In the genomic region with DNA sequence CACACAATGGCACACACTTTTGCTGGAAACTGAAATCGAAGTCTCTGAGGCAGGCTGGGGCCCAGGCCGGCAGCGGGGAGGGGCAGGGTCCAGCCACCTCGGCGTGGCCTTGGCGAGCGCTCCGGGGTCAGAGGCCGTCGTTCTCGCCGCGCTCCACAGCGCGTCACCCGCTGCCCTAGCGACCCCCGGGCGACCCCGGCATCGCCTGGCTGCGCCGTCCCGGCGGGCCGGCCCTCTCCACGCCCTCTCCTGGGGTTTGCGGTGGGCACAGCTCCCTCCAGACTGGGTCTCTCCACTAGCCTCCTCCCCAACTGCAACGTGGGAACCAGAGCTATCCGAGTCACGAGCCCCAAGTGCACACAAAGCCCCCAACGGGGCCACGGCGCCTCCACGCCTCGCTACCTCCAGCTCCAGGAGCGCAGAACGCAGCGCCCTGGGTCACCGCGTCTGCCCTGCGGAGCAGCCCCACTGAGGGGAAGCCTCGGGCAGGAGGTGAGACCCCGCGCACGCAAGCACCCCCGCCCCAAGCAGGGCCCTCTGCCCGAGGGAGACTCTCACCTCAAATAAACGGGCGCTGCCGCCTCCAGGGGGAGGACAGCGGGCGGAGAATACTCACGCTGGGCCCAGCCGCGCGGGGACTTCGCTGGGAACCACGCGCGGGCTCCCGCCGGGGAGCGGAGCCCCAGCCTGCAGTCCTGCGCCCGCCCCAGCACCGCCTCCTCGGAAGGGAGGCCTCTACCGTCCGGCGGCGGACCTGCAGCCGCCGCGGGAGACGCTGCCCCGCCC, we compare ENCODE assay signal across 1 cellular context.
TF ChIP-seq lines count a peak whose summit lies in the region.

No MANE protein-coding gene starts in this region.

TF ChIP-seq in HepG2, 621 proteins besides CTCF, POLR2A, EP300 and RAD21 (continued from another document and continues in another):
- TF ChIP-seq, protein P1, sequence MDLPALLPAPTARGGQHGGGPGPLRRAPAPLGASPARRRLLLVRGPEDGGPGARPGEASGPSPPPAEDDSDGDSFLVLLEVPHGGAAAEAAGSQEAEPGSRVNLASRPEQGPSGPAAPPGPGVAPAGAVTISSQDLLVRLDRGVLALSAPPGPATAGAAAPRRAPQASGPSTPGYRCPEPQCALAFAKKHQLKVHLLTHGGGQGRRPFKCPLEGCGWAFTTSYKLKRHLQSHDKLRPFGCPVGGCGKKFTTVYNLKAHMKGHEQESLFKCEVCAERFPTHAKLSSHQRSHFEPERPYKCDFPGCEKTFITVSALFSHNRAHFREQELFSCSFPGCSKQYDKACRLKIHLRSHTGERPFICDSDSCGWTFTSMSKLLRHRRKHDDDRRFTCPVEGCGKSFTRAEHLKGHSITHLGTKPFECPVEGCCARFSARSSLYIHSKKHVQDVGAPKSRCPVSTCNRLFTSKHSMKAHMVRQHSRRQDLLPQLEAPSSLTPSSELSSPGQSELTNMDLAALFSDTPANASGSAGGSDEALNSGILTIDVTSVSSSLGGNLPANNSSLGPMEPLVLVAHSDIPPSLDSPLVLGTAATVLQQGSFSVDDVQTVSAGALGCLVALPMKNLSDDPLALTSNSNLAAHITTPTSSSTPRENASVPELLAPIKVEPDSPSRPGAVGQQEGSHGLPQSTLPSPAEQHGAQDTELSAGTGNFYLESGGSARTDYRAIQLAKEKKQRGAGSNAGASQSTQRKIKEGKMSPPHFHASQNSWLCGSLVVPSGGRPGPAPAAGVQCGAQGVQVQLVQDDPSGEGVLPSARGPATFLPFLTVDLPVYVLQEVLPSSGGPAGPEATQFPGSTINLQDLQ (CRISPR knock-in tag; IDR thresholded peaks at IDR 0.05): no peak
- TF ChIP-seq, protein P2, sequence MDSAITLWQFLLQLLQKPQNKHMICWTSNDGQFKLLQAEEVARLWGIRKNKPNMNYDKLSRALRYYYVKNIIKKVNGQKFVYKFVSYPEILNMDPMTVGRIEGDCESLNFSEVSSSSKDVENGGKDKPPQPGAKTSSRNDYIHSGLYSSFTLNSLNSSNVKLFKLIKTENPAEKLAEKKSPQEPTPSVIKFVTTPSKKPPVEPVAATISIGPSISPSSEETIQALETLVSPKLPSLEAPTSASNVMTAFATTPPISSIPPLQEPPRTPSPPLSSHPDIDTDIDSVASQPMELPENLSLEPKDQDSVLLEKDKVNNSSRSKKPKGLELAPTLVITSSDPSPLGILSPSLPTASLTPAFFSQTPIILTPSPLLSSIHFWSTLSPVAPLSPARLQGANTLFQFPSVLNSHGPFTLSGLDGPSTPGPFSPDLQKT (CRISPR knock-in tag; IDR thresholded peaks at IDR 0.05; ENCODE audit: borderline replicate concordance): no peak
- TF ChIP-seq FOXA3 (CRISPR knock-in tag; IDR thresholded peaks at IDR 0.05) (no peak; the same call in 1 of the 2 replicates), ZNF501 (CRISPR knock-in tag; IDR thresholded peaks at IDR 0.05) (peak; percentile 66; the same call in 1 of the 2 replicates), SMAD1 (CRISPR knock-in tag; IDR thresholded peaks at IDR 0.05; ENCODE audit: borderline replicate concordance, low read depth) (no peak), REL (CRISPR knock-in tag; conservative IDR thresholded peaks at IDR 0.05) (no peak), POLR2AphosphoS5 (IDR thresholded peaks at IDR 0.05; ENCODE audit: low read depth, low read length) (peak; percentile 50; the same call in 1 of the 2 replicates), SSRP1 (CRISPR knock-in tag; IDR thresholded peaks at IDR 0.05) (no peak), PPARG (CRISPR knock-in tag; conservative IDR thresholded peaks at IDR 0.05) (no peak), KLF15 (CRISPR knock-in tag; IDR thresholded peaks at IDR 0.05; ENCODE audit: borderline replicate concordance) (no peak), KAT2B (IDR thresholded peaks at IDR 0.05; ENCODE audit: borderline replicate concordance, low read depth, low read length) (no peak), RARG (CRISPR knock-in tag; IDR thresholded peaks at IDR 0.05; ENCODE audit: low read depth) (no peak), NR2F6 (IDR thresholded peaks at IDR 0.05) (peak; percentile 31; the same call in 1 of the 2 replicates), NR2F6 (CRISPR knock-in tag; IDR thresholded peaks at IDR 0.05) (peak; percentile 67), JUNB (CRISPR knock-in tag; IDR thresholded peaks at IDR 0.05; ENCODE audit: borderline replicate concordance) (no peak), NFYC (CRISPR knock-in tag; IDR thresholded peaks at IDR 0.05) (no peak), FOSL2 (CRISPR knock-in tag; IDR thresholded peaks at IDR 0.05) (no peak), ZNF264 (CRISPR knock-in tag; IDR thresholded peaks at IDR 0.05) (no peak), ZMAT3 (CRISPR knock-in tag; conservative IDR thresholded peaks at IDR 0.05) (peak; percentile 73; the same call in 1 of the 2 replicates), ZNF569 (CRISPR knock-in tag; IDR thresholded peaks at IDR 0.05; ENCODE audit: borderline replicate concordance) (no peak), TARDBP (CRISPR knock-in tag; IDR thresholded peaks at IDR 0.05) (no peak), WIZ (CRISPR knock-in tag; IDR thresholded peaks at IDR 0.05) (peak; percentile 67; the same call in 1 of the 2 replicates), MIER3 (CRISPR knock-in tag; IDR thresholded peaks at IDR 0.05; ENCODE audit: borderline replicate concordance) (no peak), ZNF251 (CRISPR knock-in tag; IDR thresholded peaks at IDR 0.05) (no peak), NFKB2 (CRISPR knock-in tag; IDR thresholded peaks at IDR 0.05; ENCODE audit: borderline replicate concordance) (0 out of 2 replicates have a peak, but pooled peaks have one; percentile 69), SATB2 (CRISPR knock-in tag; IDR thresholded peaks at IDR 0.05) (no peak), RXRA (CRISPR knock-in tag; IDR thresholded peaks at IDR 0.05) (0 out of 2 replicates have a peak, but pooled peaks have one; percentile 20), HNRNPLL (IDR thresholded peaks at IDR 0.05; ENCODE audit: low read depth, low read length, poor library complexity, severe bottlenecking) (no peak), XRCC5 (optimal IDR thresholded peaks at IDR 0.05; ENCODE audit: low read length) (no peak), DR1 (CRISPR knock-in tag; IDR thresholded peaks at IDR 0.05) (no peak), PCBP1 (IDR thresholded peaks at IDR 0.05; ENCODE audit: borderline replicate concordance, low read depth, low read length) (no peak), CHD4 (IDR thresholded peaks at IDR 0.05; ENCODE audit: borderline replicate concordance, low read length) (no peak), MTA1 (CRISPR knock-in tag; IDR thresholded peaks at IDR 0.05; ENCODE audit: borderline replicate concordance) (peak; percentile 82; the same call in 1 of the 2 replicates), ZFY (CRISPR knock-in tag; IDR thresholded peaks at IDR 0.05) (peak; percentile 81), HOXA9 (CRISPR knock-in tag; IDR thresholded peaks at IDR 0.05; ENCODE audit: borderline replicate concordance) (0 out of 2 replicates have a peak, but pooled peaks have one; percentile 17), GPN1 (CRISPR knock-in tag; IDR thresholded peaks at IDR 0.05; ENCODE audit: borderline replicate concordance) (no peak), ELF1 (CRISPR knock-in tag; IDR thresholded peaks at IDR 0.05) (no peak), SOX5 (CRISPR knock-in tag; IDR thresholded peaks at IDR 0.05; ENCODE audit: borderline replicate concordance) (no peak), NPAS2 (CRISPR knock-in tag; IDR thresholded peaks at IDR 0.05; ENCODE audit: borderline replicate concordance) (no peak)
- TF ChIP-seq, protein P3, sequence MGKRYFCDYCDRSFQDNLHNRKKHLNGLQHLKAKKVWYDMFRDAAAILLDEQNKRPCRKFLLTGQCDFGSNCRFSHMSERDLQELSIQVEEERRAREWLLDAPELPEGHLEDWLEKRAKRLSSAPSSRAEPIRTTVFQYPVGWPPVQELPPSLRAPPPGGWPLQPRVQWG (CRISPR knock-in tag; IDR thresholded peaks at IDR 0.05; ENCODE audit: borderline replicate concordance, low read depth): no peak
- TF ChIP-seq, protein P4, sequence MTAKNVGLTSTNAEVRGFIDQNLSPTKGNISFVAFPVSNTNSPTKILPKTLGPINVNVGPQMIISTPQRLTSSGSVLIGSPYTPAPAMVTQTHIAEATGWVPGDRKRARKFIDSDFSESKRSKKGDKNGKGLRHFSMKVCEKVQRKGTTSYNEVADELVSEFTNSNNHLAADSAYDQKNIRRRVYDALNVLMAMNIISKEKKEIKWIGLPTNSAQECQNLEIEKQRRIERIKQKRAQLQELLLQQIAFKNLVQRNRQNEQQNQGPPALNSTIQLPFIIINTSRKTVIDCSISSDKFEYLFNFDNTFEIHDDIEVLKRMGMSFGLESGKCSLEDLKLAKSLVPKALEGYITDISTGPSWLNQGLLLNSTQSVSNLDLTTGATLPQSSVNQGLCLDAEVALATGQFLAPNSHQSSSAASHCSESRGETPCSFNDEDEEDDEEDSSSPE (CRISPR knock-in tag; IDR thresholded peaks at IDR 0.05): 0 out of 2 replicates have a peak, but pooled peaks have one; percentile 7
- TF ChIP-seq, protein P5, sequence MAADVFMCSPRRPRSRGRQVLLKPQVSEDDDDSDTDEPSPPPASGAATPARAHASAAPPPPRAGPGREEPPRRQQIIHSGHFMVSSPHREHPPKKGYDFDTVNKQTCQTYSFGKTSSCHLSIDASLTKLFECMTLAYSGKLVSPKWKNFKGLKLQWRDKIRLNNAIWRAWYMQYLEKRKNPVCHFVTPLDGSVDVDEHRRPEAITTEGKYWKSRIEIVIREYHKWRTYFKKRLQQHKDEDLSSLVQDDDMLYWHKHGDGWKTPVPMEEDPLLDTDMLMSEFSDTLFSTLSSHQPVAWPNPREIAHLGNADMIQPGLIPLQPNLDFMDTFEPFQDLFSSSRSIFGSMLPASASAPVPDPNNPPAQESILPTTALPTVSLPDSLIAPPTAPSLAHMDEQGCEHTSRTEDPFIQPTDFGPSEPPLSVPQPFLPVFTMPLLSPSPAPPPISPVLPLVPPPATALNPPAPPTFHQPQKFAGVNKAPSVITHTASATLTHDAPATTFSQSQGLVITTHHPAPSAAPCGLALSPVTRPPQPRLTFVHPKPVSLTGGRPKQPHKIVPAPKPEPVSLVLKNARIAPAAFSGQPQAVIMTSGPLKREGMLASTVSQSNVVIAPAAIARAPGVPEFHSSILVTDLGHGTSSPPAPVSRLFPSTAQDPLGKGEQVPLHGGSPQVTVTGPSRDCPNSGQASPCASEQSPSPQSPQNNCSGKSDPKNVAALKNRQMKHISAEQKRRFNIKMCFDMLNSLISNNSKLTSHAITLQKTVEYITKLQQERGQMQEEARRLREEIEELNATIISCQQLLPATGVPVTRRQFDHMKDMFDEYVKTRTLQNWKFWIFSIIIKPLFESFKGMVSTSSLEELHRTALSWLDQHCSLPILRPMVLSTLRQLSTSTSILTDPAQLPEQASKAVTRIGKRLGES (CRISPR knock-in tag; IDR thresholded peaks at IDR 0.05; ENCODE audit: borderline replicate concordance): no peak
- TF ChIP-seq, protein P6, sequence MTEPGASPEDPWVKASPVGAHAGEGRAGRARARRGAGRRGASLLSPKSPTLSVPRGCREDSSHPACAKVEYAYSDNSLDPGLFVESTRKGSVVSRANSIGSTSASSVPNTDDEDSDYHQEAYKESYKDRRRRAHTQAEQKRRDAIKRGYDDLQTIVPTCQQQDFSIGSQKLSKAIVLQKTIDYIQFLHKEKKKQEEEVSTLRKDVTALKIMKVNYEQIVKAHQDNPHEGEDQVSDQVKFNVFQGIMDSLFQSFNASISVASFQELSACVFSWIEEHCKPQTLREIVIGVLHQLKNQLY (CRISPR knock-in tag; IDR thresholded peaks at IDR 0.05): no peak
- TF ChIP-seq, protein P7, sequence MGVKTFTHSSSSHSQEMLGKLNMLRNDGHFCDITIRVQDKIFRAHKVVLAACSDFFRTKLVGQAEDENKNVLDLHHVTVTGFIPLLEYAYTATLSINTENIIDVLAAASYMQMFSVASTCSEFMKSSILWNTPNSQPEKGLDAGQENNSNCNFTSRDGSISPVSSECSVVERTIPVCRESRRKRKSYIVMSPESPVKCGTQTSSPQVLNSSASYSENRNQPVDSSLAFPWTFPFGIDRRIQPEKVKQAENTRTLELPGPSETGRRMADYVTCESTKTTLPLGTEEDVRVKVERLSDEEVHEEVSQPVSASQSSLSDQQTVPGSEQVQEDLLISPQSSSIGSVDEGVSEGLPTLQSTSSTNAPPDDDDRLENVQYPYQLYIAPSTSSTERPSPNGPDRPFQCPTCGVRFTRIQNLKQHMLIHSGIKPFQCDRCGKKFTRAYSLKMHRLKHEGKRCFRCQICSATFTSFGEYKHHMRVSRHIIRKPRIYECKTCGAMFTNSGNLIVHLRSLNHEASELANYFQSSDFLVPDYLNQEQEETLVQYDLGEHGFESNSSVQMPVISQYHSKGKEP (CRISPR knock-in tag; IDR thresholded peaks at IDR 0.05): no peak
- TF ChIP-seq, protein P8, sequence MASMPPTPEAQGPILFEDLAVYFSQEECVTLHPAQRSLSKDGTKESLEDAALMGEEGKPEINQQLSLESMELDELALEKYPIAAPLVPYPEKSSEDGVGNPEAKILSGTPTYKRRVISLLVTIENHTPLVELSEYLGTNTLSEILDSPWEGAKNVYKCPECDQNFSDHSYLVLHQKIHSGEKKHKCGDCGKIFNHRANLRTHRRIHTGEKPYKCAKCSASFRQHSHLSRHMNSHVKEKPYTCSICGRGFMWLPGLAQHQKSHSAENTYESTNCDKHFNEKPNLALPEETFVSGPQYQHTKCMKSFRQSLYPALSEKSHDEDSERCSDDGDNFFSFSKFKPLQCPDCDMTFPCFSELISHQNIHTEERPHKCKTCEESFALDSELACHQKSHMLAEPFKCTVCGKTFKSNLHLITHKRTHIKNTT (CRISPR knock-in tag; IDR thresholded peaks at IDR 0.05): no peak
- TF ChIP-seq, protein P9, sequence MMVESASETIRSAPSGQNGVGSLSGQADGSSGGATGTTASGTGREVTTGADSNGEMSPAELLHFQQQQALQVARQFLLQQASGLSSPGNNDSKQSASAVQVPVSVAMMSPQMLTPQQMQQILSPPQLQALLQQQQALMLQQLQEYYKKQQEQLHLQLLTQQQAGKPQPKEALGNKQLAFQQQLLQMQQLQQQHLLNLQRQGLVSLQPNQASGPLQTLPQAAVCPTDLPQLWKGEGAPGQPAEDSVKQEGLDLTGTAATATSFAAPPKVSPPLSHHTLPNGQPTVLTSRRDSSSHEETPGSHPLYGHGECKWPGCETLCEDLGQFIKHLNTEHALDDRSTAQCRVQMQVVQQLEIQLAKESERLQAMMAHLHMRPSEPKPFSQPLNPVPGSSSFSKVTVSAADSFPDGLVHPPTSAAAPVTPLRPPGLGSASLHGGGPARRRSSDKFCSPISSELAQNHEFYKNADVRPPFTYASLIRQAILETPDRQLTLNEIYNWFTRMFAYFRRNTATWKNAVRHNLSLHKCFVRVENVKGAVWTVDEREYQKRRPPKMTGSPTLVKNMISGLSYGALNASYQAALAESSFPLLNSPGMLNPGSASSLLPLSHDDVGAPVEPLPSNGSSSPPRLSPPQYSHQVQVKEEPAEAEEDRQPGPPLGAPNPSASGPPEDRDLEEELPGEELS (CRISPR knock-in tag; IDR thresholded peaks at IDR 0.05): peak; percentile 31
- TF ChIP-seq, protein P10, sequence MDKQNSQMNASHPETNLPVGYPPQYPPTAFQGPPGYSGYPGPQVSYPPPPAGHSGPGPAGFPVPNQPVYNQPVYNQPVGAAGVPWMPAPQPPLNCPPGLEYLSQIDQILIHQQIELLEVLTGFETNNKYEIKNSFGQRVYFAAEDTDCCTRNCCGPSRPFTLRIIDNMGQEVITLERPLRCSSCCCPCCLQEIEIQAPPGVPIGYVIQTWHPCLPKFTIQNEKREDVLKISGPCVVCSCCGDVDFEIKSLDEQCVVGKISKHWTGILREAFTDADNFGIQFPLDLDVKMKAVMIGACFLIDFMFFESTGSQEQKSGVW (CRISPR knock-in tag; IDR thresholded peaks at IDR 0.05; ENCODE audit: borderline replicate concordance): no peak
- TF ChIP-seq, protein P11, sequence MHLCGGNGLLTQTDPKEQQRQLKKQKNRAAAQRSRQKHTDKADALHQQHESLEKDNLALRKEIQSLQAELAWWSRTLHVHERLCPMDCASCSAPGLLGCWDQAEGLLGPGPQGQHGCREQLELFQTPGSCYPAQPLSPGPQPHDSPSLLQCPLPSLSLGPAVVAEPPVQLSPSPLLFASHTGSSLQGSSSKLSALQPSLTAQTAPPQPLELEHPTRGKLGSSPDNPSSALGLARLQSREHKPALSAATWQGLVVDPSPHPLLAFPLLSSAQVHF (CRISPR knock-in tag; IDR thresholded peaks at IDR 0.05): no peak
